22 cellular contexts compared by ENCODE assay signal in genomic region chr13:57314897-57315520, GRCh38.
A peak's percentile ranks its signal among the peaks of the same experiment; 100 is the strongest.
DNase-seq lines count a peak whose midpoint lies in the region; ATAC-seq and TF ChIP-seq lines count a peak whose summit lies in the region.
"Had no signal": no experiment of that assay in that cellular context is flagged by ENCODE, and none has a peak within 500 bp of the region (broad histone marks: within the 10 kb centered on the region; RNA-seq: fewer than 3 reads in every experiment).

No MANE protein-coding gene starts in this region.

- TF ChIP-seq CTCF in transverse colon (IDR thresholded peaks at IDR 0.05) (no peak), Peyer's patch (IDR thresholded peaks at IDR 0.05) (no peak)

- no peak for ATAC-seq in T-cell (replicated peaks in 1 of 4)
- ATAC-seq: HCT116; stimulated activated naive CD8-positive, alpha-beta T cell treated with anti-CD3 and anti-CD28 coated beads, Interleukin-15, amount 100 ng/mL, for 72 hours; T-helper 17 cell had no signal

- no peaks in the 10 kb centered on the region for H3K27me3 Mint-ChIP-seq in T-cell
- H3K27me3 Mint-ChIP-seq: activated CD4-positive, alpha-beta memory T cell treated with anti-CD3 and anti-CD28 coated beads for 36 hours; CD4-positive, CD25-positive, alpha-beta regulatory T cell; stimulated activated naive CD8-positive, alpha-beta T cell treated with anti-CD3 and anti-CD28 coated beads, Interleukin-15, amount 100 ng/mL, for 72 hours; T-helper 17 cell had no signal

- H3K36me3 ChIP-seq in transverse colon, result no peaks in the 10 kb centered on the region
- no peaks in the 10 kb centered on the region for H3K36me3 ChIP-seq in Peyer's patch
- H3K36me3 ChIP-seq: esophagus muscularis mucosa had no signal

- no peak for TF ChIP-seq POLR2A in transverse colon (IDR thresholded peaks at IDR 0.05)
- TF ChIP-seq POLR2A in Peyer's patch (IDR thresholded peaks at IDR 0.05), result no peak

- peaks cover 0 to 7% (median 7%) of the 10 kb centered on the region in 3 donors for H3K9me3 Mint-ChIP-seq in T-cell

- H3K36me3 Mint-ChIP-seq in T-cell, result no peaks in the 10 kb centered on the region
- H3K36me3 Mint-ChIP-seq: activated CD4-positive, alpha-beta memory T cell treated with anti-CD3 and anti-CD28 coated beads for 36 hours; CD4-positive, CD25-positive, alpha-beta regulatory T cell had no signal

- 50 to 85% methylated on average over 1 to 6 of the region's 6 CpGs for WGBS in transverse colon (ENCODE audit: low coverage in 1 of 2), 2 donors

- no peaks in the 10 kb centered on the region for H3K4me1 ChIP-seq in transverse colon
- no peaks in the 10 kb centered on the region for H3K4me1 ChIP-seq in Peyer's patch
- H3K4me1 ChIP-seq: esophagus muscularis mucosa had no signal

- no peaks in the 10 kb centered on the region for H3K9me3 ChIP-seq in transverse colon
- H3K9me3 ChIP-seq in Peyer's patch, result no peaks in the 10 kb centered on the region
- H3K9me3 ChIP-seq: esophagus muscularis mucosa had no signal

- no peak overlapping the region for H3K4me3 Mint-ChIP-seq in T-cell
- H3K4me3 Mint-ChIP-seq: activated CD4-positive, alpha-beta memory T cell treated with anti-CD3 and anti-CD28 coated beads for 36 hours; activated naive CD4-positive, alpha-beta T cell treated with anti-CD3 and anti-CD28 coated beads for 36 hours; CD4-positive, CD25-positive, alpha-beta regulatory T cell; stimulated activated naive CD8-positive, alpha-beta T cell treated with anti-CD3 and anti-CD28 coated beads, Interleukin-15, amount 100 ng/mL, for 72 hours; T-helper 17 cell had no signal

- CTCF ChIA-PET in T-cell (lab: Charles Lee), result interaction anchor here in 1 of 2 donors (0.7 kb wide), 1 partner anchor 1203 kb away, joined by 3 read pairs; no protein-coding TSS in a partner anchor

- no peak overlapping the region for H3K4me3 ChIP-seq in transverse colon
- H3K4me3 ChIP-seq in Peyer's patch, result no peak overlapping the region
- H3K4me3 ChIP-seq: esophagus muscularis mucosa had no signal

- H3K27me3 ChIP-seq in transverse colon, result no peaks in the 10 kb centered on the region
- no peaks in the 10 kb centered on the region for H3K27me3 ChIP-seq in Peyer's patch
- H3K27me3 ChIP-seq: esophagus muscularis mucosa had no signal

- TF ChIP-seq EP300 in transverse colon (IDR thresholded peaks at IDR 0.05; ENCODE audit: low read depth), result no peak

- no peak overlapping the region for H3K27ac Mint-ChIP-seq in T-cell
- H3K27ac Mint-ChIP-seq: activated CD4-positive, alpha-beta memory T cell treated with anti-CD3 and anti-CD28 coated beads for 36 hours; activated naive CD4-positive, alpha-beta T cell treated with anti-CD3 and anti-CD28 coated beads for 36 hours; CD4-positive, CD25-positive, alpha-beta regulatory T cell; stimulated activated naive CD8-positive, alpha-beta T cell treated with anti-CD3 and anti-CD28 coated beads, Interleukin-15, amount 100 ng/mL, for 72 hours; T-helper 17 cell had no signal

- H3K4me1 Mint-ChIP-seq in T-cell, result no peaks in the 10 kb centered on the region
- H3K4me1 Mint-ChIP-seq: CD4-positive, CD25-positive, alpha-beta regulatory T cell; stimulated activated naive CD8-positive, alpha-beta T cell treated with anti-CD3 and anti-CD28 coated beads, Interleukin-15, amount 100 ng/mL, for 72 hours; T-helper 17 cell had no signal

- in situ Hi-C loops in transverse colon (cut with MboI; ENCODE audit: low pct_ligation_motif_present in 1 of 4, low pct_unique_long_range_greater_than_20kb in 1 of 4, low sequenced_read_pairs in 3 of 4), result no loop called here

- H3K27ac ChIP-seq in transverse colon (no peak overlapping the region), Peyer's patch (no peak overlapping the region)
- H3K27ac ChIP-seq: esophagus muscularis mucosa, HL-60 had no signal

- intact Hi-C loops in transverse colon (cut with DNase I; ENCODE audit: low total_unique reads), result no loop called here

- POLR2A ChIA-PET in T-cell (lab: Charles Lee), result no interaction called here

- DNase-seq in D341Med (ENCODE audit: low spot score) (peak; percentile 63), RKO (ENCODE audit: low spot score) (peak; percentile 56), globus pallidus (ENCODE audit: low spot score) (peak; percentile 38), putamen (ENCODE audit: low spot score) (peak; percentile 13), transverse colon (no peak), Peyer's patch (no peak), T-cell (no peak), HuH-7 (ENCODE audit: low spot score) (no peak)
- DNase-seq: activated CD4-positive, alpha-beta memory T cell treated with anti-CD3 and anti-CD28 coated beads for 36 hours; activated naive CD4-positive, alpha-beta T cell treated with anti-CD3 and anti-CD28 coated beads for 36 hours; activated T-cell treated with anti-CD3 and anti-CD28 coated beads, Interleukin-2, amount 50 U/mL, for 1 hour; CD4-positive, CD25-positive, alpha-beta regulatory T cell; cerebellar nuclear complex; DMS79 treated with DMSO at 0.1 percent for 48 hours; effector CD8-positive, alpha-beta T cell; NCI-H187; SHP77; stimulated activated naive CD8-positive, alpha-beta T cell treated with anti-CD3 and anti-CD28 coated beads, Interleukin-15, amount 100 ng/mL, for 72 hours; T-helper 17 cell had no signal

Comparison
In these comparisons a context has a peak if more than half of its experiments do, and no peak if none do; other contexts are left out.
1. DNase-seq: peak in D341Med (single experiment), RKO (single experiment), globus pallidus (single experiment) and putamen (single experiment); none in transverse colon (single experiment), Peyer's patch (0 of 3), T-cell (0 of 34) and HuH-7 (single experiment).